27 cellular contexts compared by ENCODE assay signal in genomic region chr18:24976502-24976901, GRCh38.
"Had no signal": no experiment of that assay in that cellular context is flagged by ENCODE, and none has a peak within 500 bp of the region (broad histone marks: within the 10 kb centered on the region; RNA-seq: fewer than 3 reads in every experiment).

No MANE protein-coding gene starts in this region.

- H3K36me3 ChIP-seq: ascending aorta had no signal

- H3K27me3 ChIP-seq: ascending aorta, body of pancreas had no signal

- H3K27ac ChIP-seq: ascending aorta, body of pancreas, SK-N-MC, VCaP had no signal

- FAIRE-seq: bronchial epithelial cell had no signal

- H3K4me1 ChIP-seq: ascending aorta, body of pancreas had no signal

- DNase-seq: activated CD4-positive, alpha-beta memory T cell treated with anti-CD3 and anti-CD28 coated beads, Interleukin-2, amount 10 ng/mL, durations not matched to agents 7 days and 5 days; activated CD4-positive, alpha-beta T cell treated with anti-CD3 and anti-CD28 coated beads, Interleukin-2, amount 50 U/mL, for 1 hour; activated CD4-positive, CD25-positive, alpha-beta regulatory T cell; activated gamma-delta T cell treated with Interleukin-2 at 50 U/mL for 16 hours; activated naive CD4-positive, alpha-beta T cell treated with anti-CD3 and anti-CD28 coated beads, Interleukin-2, amount 10 ng/mL, durations not matched to agents 7 days and 5 days; activated naive CD8-positive, alpha-beta T cell treated with anti-CD3 and anti-CD28 coated beads for 36 hours; activated T-cell treated with anti-CD3 and anti-CD28 coated beads for 4 hours; activated T-cell treated with anti-CD3 and anti-CD28 coated beads, Interleukin-2, amount 50 U/mL, for 72 hours; body of pancreas; Kasumi-1; KBM-7; NCI-H1092; NCI-H1417; NCI-H1694; NCI-H2029; NCI-H345; NCI-H510A; NCI-H526 treated with DMSO at 0.1 percent for 48 hours; NCI-H82; RPMI8226; T-cell; T-helper 2 cell; T1000 had no signal

- H3K4me3 ChIP-seq: ascending aorta, body of pancreas, SK-N-MC had no signal

- H3K9me3 ChIP-seq: ascending aorta, body of pancreas had no signal
